ENCODE assay signal across 8 cellular contexts in the genomic region with DNA sequence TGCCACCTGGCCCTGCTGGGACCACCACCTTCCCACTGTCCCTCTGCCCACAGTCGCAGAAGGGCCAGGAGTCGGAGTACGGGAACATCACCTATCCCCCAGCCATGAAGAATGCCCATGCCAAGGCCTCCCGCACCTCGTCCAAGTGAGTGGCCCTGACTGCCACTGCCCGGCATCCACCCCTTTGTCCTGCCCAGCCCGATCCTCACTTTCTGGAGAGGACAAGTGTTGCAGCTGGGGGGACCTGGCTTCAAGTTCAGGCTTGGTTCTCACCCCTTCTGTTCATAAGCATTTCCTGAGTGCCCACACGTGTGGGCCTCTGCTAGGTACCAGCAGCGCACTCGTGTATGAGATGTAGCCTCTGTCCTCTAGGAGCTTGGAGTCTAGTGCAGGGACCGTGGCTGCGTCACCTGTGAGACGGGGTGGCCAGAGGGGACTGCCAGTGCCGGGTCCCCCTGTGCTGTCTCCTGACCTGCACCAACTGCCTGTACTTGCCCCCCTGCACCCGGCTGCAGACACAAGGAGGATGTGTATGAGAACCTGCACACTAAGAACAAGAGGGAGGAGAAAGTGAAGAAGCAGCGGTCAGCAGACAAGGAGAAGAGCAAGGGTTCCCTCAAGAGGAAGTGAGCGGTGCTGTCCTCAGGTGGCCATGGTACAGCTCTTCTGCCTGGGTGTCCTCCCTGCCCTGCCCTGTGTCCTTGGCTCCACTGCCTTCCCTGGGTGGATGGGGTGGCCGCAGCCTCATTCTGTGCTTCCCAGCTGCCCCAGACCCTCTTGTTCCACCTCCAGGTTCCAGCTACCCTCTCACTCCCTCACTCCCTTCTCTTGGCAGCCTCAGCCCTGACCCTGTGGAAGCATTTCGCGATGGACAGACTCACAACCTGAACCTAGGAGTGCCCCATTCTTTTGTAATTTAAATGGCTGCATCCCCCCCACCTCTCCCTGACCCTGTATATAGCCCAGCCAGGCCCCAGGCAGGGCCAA. TPM values are rescaled to one million over a fixed set of nuclear protein-coding genes. Genes with fewer than 3 reads are reported as not detected.
DNase-seq lines count a peak whose midpoint lies in the region; ATAC-seq, FAIRE-seq and TF ChIP-seq lines count a peak whose summit lies in the region.

No MANE protein-coding gene starts in this region.

- no peak for TF ChIP-seq POLR2A in heart left ventricle (IDR thresholded peaks at IDR 0.05)

- H3K27ac ChIP-seq in heart left ventricle: peak overlapping the region in 11 of 12 donors; percentile 69 to 97 (median 83)
- H3K27ac ChIP-seq in PC-3 (ENCODE audit: low read length): no peak overlapping the region
- peak overlapping the region; percentile 95 for H3K27ac ChIP-seq in colonic mucosa
- peak overlapping the region; percentile 99 for H3K27ac ChIP-seq in neutrophil

- intact Hi-C loops in heart left ventricle (cut with DNase I): loop anchor here in 5 of 10 donors (1.0 to 10.0 kb wide), 6 partner anchors 16 to 134 kb away; a partner anchor contains a TSS
- intact Hi-C loops in Right ventricle myocardium superior (cut with DNase I): no loop called here
- intact Hi-C loops in PC-3 (cut with micrococcal nuclease): no loop called here
- intact Hi-C loops in colonic mucosa (cut with DNase I): no loop called here

- POLR2A ChIA-PET in PC-3 (lab: Charles Lee; ENCODE audit: unreplicated experiment): no interaction called here

- H3K27me3 ChIP-seq in heart left ventricle (no peaks in the 10 kb centered on the region), PC-3 (ENCODE audit: low read length) (no peaks in the 10 kb centered on the region), colonic mucosa (no peaks in the 10 kb centered on the region), neutrophil (no peaks in the 10 kb centered on the region)

- H3K4me3 ChIP-seq in heart left ventricle (peak overlapping the region in 6 of 12 donors; percentile 3 to 46 (median 36)), PC-3 (ENCODE audit: low read length) (no peak overlapping the region), colonic mucosa (no peak overlapping the region), neutrophil (ENCODE audit: low read depth in 1 of 2, low read length in 1 of 2) (peak overlapping the region in 1 of 2 experiments; percentile 88)

- no peak overlapping the region for H3K4me2 ChIP-seq in PC-3 (ENCODE audit: low read length)

- no peaks in the 10 kb centered on the region for H3K79me2 ChIP-seq in PC-3 (ENCODE audit: low read length)

- CTCF ChIA-PET in PC-3 (lab: Charles Lee): interaction anchor here (1.5 to 2.5 kb wide), 2 partner anchors 14 to 16 kb away, joined by 6 to 10 read pairs; a partner anchor contains a TSS

- H3K9me3 ChIP-seq in heart left ventricle (no peaks in the 10 kb centered on the region), PC-3 (ENCODE audit: low read length) (no peaks in the 10 kb centered on the region), colonic mucosa (no peaks in the 10 kb centered on the region), neutrophil (no peaks in the 10 kb centered on the region)

- ATAC-seq in heart left ventricle: no peak
- no peak for ATAC-seq in Right ventricle myocardium superior (ENCODE audit: poor library complexity)
- peak; percentile 25 for ATAC-seq in PC-3

- H3K4me1 ChIP-seq in heart left ventricle (peaks cover 2 to 83% (median 41%) of the 10 kb centered on the region in 12 donors), PC-3 (ENCODE audit: insufficient read depth, low read length) (peaks cover 14% of the 10 kb centered on the region), colonic mucosa (peaks cover 22% of the 10 kb centered on the region), neutrophil (ENCODE audit: control insufficient read depth in 1 of 2, insufficient read depth in 1 of 2, low read depth in 1 of 2, low read length in 1 of 2) (peaks cover 90 to 99% of the 10 kb centered on the region in 2 experiments)

- FAIRE-seq in RCC 7860 (lab: Jason Lieb, UNC): no peak

- H2AFZ ChIP-seq in PC-3 (ENCODE audit: low read length): 0 out of 2 replicates have a peak overlapping the region, but pooled peaks have one; percentile 84

- H3F3A ChIP-seq in PC-3 (ENCODE audit: low read length, unreplicated experiment): peaks cover 4% of the 10 kb centered on the region

- DNase-seq in heart left ventricle (peak in 2 of 5 donors; percentile 20 to 31), Right ventricle myocardium superior (no peak), PC-3 (no peak), colonic mucosa (peak; percentile 45), GM03348 (ENCODE audit: low spot score) (no peak), RCC 7860 (ENCODE audit: low spot score) (no peak), pons (ENCODE audit: low spot score) (no peak)

- no peaks in the 10 kb centered on the region for H3K9me2 ChIP-seq in PC-3 (replicated peaks; ENCODE audit: low read length)

- H4K20me1 ChIP-seq in PC-3 (ENCODE audit: low read length): no peaks in the 10 kb centered on the region

- TF ChIP-seq CTCF in heart left ventricle (IDR thresholded peaks at IDR 0.05) (peak in 1 of 12 donors; percentile 21), PC-3 (conservative IDR thresholded peaks at IDR 0.05; ENCODE audit: low read depth, low read length) (no peak), colonic mucosa (IDR thresholded peaks at IDR 0.05) (no peak), neutrophil (IDR thresholded peaks at IDR 0.05) (peak; percentile 63)

- H3K36me3 ChIP-seq in heart left ventricle: peaks cover 0 to 51% (median 5%) of the 10 kb centered on the region in 9 donors
- H3K36me3 ChIP-seq in PC-3 (ENCODE audit: low read depth, low read length): peaks cover 9% of the 10 kb centered on the region
- H3K36me3 ChIP-seq in colonic mucosa: no peaks in the 10 kb centered on the region
- H3K36me3 ChIP-seq in neutrophil: peaks cover 70% of the 10 kb centered on the region

- H3K9ac ChIP-seq in PC-3 (ENCODE audit: low read length) (no peak overlapping the region), colonic mucosa (ENCODE audit: low read depth in 2 of 2, low read length in 2 of 2) (peak overlapping the region; percentile 58 to 98)

- BruUV-seq in PC-3 (replicated peaks; lab: Mats Ljungman, UMichigan): no TSS peak

- WGBS in heart left ventricle, 4 donors: 81 to 84% (median 81%) methylated on average over 13 to 20 of the region's 20 CpGs

RNA-seq across cellular contexts. Expression of a gene that starts 9.4 kb away (rescaled TPM):
- 10 to 100 TPM in 2 of 9 donors, 1 to 10 TPM in 7; 3.5 to 63.2 (median 5.9) TPM for total RNA-seq in heart left ventricle
- 1 to 10 TPM; 6.6 to 6.7 TPM for polyA plus RNA-seq in heart left ventricle
- 7.2 TPM for total RNA-seq in Right ventricle myocardium superior
- 22.5 and 28.4 TPM in 2 replicates for total RNA-seq in PC-3 (2014; rRNA removed)
- 10 to 100 TPM; 44.8 to 48.1 TPM for total RNA-seq in colonic mucosa

RNA-seq across cellular contexts. Expression of a gene that starts 9.9 kb away (rescaled TPM):
- 100 to 1,000 TPM; 128 to 189 (median 152) TPM for total RNA-seq in heart left ventricle
- polyA plus RNA-seq in heart left ventricle: 100 to 1,000 TPM; 112 to 192 TPM
- total RNA-seq in Right ventricle myocardium superior: 136 TPM
- total RNA-seq in PC-3 (2014; rRNA removed): 353 and 376 TPM in 2 replicates
- total RNA-seq in colonic mucosa: 100 to 1,000 TPM; 233 to 323 TPM

RNA-seq across cellular contexts. Expression of a gene that starts 10.1 kb away (rescaled TPM):
- total RNA-seq in heart left ventricle (10 to 100 TPM; 24.2 to 43.1 (median 35.9) TPM), Right ventricle myocardium superior (39.0 TPM), PC-3 (2014; rRNA removed) (40.7 and 44.3 TPM in 2 replicates), colonic mucosa (10 to 100 TPM; 27.2 to 62.3 TPM)
- polyA plus RNA-seq in heart left ventricle: 10 to 100 TPM; 23.0 to 38.2 TPM

RNA-seq across cellular contexts. Expression of a gene that starts 16.8 kb away (rescaled TPM):
- total RNA-seq in heart left ventricle (100 to 1,000 TPM; 108 to 394 (median 167) TPM), Right ventricle myocardium superior (251 TPM), PC-3 (2014; rRNA removed) (125 and 130 TPM in 2 replicates), colonic mucosa (100 to 1,000 TPM; 114 to 206 TPM)
- 100 to 1,000 TPM; 258 to 460 TPM for polyA plus RNA-seq in heart left ventricle

RNA-seq across cellular contexts. Expression of a gene that starts 17.0 kb away (rescaled TPM):
- not detected for total RNA-seq in heart left ventricle
- not detected for polyA plus RNA-seq in heart left ventricle
- total RNA-seq in Right ventricle myocardium superior: not detected
- not detected in 2 replicates for total RNA-seq in PC-3 (2014; rRNA removed)
- total RNA-seq in colonic mucosa: not detected
